1 cellular context compared by ENCODE assay signal in genomic region chr1:39609618-39610331, GRCh38.
TF ChIP-seq lines count a peak whose summit lies in the region.

No MANE protein-coding gene starts in this region.

TF ChIP-seq in SK-N-SH treated with all-trans-retinoic acid at 6 μM for 48 hours, 23 proteins besides CTCF, POLR2A, EP300 and RAD21 (continued from another document):
- TF ChIP-seq, protein P1, sequence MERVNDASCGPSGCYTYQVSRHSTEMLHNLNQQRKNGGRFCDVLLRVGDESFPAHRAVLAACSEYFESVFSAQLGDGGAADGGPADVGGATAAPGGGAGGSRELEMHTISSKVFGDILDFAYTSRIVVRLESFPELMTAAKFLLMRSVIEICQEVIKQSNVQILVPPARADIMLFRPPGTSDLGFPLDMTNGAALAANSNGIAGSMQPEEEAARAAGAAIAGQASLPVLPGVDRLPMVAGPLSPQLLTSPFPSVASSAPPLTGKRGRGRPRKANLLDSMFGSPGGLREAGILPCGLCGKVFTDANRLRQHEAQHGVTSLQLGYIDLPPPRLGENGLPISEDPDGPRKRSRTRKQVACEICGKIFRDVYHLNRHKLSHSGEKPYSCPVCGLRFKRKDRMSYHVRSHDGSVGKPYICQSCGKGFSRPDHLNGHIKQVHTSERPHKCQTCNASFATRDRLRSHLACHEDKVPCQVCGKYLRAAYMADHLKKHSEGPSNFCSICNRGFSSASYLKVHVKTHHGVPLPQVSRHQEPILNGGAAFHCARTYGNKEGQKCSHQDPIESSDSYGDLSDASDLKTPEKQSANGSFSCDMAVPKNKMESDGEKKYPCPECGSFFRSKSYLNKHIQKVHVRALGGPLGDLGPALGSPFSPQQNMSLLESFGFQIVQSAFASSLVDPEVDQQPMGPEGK (CRISPR knock-in tag; IDR thresholded peaks at IDR 0.05; ENCODE audit: borderline replicate concordance): no peak
- TF ChIP-seq OSR1 (CRISPR knock-in tag; IDR thresholded peaks at IDR 0.05): no peak
